In genomic region chr10:122663516-122664130, GRCh38 we compare ENCODE assay signal across 19 cellular contexts. TPM values are rescaled to one million over a fixed set of nuclear protein-coding genes. Genes with fewer than 3 reads are reported as not detected.
DNase-seq lines count a peak whose midpoint lies in the region; TF ChIP-seq lines count a peak whose summit lies in the region.
"Had no signal": no experiment of that assay in that cellular context is flagged by ENCODE, and none has a peak within 500 bp of the region (broad histone marks: within the 10 kb centered on the region; RNA-seq: fewer than 3 reads in every experiment).

No MANE protein-coding gene starts in this region.

- peaks cover 13% of the 10 kb centered on the region for H3K27me3 ChIP-seq in osteoblast (ENCODE audit: insufficient read depth, low read length)
- H3K27me3 ChIP-seq in suprapubic skin = peaks cover 3% of the 10 kb centered on the region
- H3K27me3 ChIP-seq: BLaER1 had no signal

- H3K27ac ChIP-seq in osteoblast (ENCODE audit: low read depth, low read length) = no peak overlapping the region
- no peak overlapping the region for H3K27ac ChIP-seq in suprapubic skin
- H3K27ac ChIP-seq: 22Rv1, BLaER1, C4-2B, GM23248 had no signal

- no peak overlapping the region for H3K4me2 ChIP-seq in osteoblast (ENCODE audit: insufficient read depth, low read length)
- H3K4me2 ChIP-seq: BLaER1 had no signal

- H3K4me3 ChIP-seq in osteoblast (ENCODE audit: insufficient read depth, low read length) (no peak overlapping the region), suprapubic skin (no peak overlapping the region)
- H3K4me3 ChIP-seq: BLaER1, GM23248 had no signal

- no peak for TF ChIP-seq POLR2A in suprapubic skin (IDR thresholded peaks at IDR 0.05)

- no peak overlapping the region for H2AFZ ChIP-seq in osteoblast (ENCODE audit: low read length)
- H2AFZ ChIP-seq: GM23248 had no signal

- no peak for TF ChIP-seq EP300 in suprapubic skin (IDR thresholded peaks at IDR 0.05)

- H3K9me3 ChIP-seq in osteoblast (ENCODE audit: low read depth, low read length) = no peaks in the 10 kb centered on the region
- H3K9me3 ChIP-seq in suprapubic skin = no peaks in the 10 kb centered on the region
- H3K9me3 ChIP-seq: BLaER1, Caco-2 had no signal

- H3K36me3 ChIP-seq in osteoblast (ENCODE audit: insufficient read depth, low read length) (no peaks in the 10 kb centered on the region), suprapubic skin (no peaks in the 10 kb centered on the region)
- H3K36me3 ChIP-seq: BLaER1 had no signal

- no peaks in the 10 kb centered on the region for H4K20me1 ChIP-seq in osteoblast (ENCODE audit: insufficient read depth, low read length)
- H4K20me1 ChIP-seq: BLaER1 had no signal

- peak; percentile 9 for DNase-seq in activated effector memory CD4-positive, alpha-beta T cell treated with anti-CD3 and anti-CD28 coated beads, Interleukin-2, amount 50 U/mL, for 16 hours
- no peak for DNase-seq in activated effector memory CD4-positive, alpha-beta T cell treated with Interleukin-2 at 50 U/mL for 16 hours
- DNase-seq in osteoblast (ENCODE audit: insufficient read length, low spot score, missing footprints) (peak; percentile 44), suprapubic skin (ENCODE audit: low spot score in 2 of 2) (peak; percentile 41 to 57), NCI-H69 (lab: John Stamatoyannopoulos, UW) (no peak), SKM-1 treated with dmso at 0.1 percent for 144 hours (lab: John Stamatoyannopoulos, UW; ENCODE audit: unreplicated experiment) (no peak)
- DNase-seq: Caco-2; CD4-positive, CD25-positive, alpha-beta regulatory T cell; CD8-positive, alpha-beta T cell; DMS153; DND-41; GM23248; H7; HCEC 1CT had no signal

- 89% methylated on average over 4 of the region's 5 CpGs for WGBS in suprapubic skin

- no peak for TF ChIP-seq CTCF in osteoblast (IDR thresholded peaks at IDR 0.05; ENCODE audit: extremely low read depth, low read depth, low read length)
- TF ChIP-seq CTCF in suprapubic skin (IDR thresholded peaks at IDR 0.05) = no peak

- H3K79me2 ChIP-seq in osteoblast (ENCODE audit: insufficient read depth, low read length) = no peaks in the 10 kb centered on the region

- H3K4me1 ChIP-seq in osteoblast (ENCODE audit: insufficient read depth, low read length) (no peaks in the 10 kb centered on the region), suprapubic skin (no peaks in the 10 kb centered on the region)
- H3K4me1 ChIP-seq: BLaER1, Caco-2 had no signal

RNA-seq across cellular contexts. Expression of gene C10orf120, which starts 36.0 kb away (rescaled TPM):
- total RNA-seq in osteoblast (not detected in 2 replicates), suprapubic skin (not detected)
- total RNA-seq: B cell; Caco-2; CD4-positive, CD25-positive, alpha-beta regulatory T cell; CD8-positive, alpha-beta T cell; GM23248; H1; H7 had no signal

Comparison
In these comparisons a context has a peak if more than half of its experiments do, and no peak if none do; other contexts are left out.
1. DNase-seq: peak in activated effector memory CD4-positive, alpha-beta T cell treated with anti-CD3 and anti-CD28 coated beads, Interleukin-2, amount 50 U/mL, for 16 hours (single experiment), osteoblast (single experiment) and suprapubic skin (2 of 2); none in activated effector memory CD4-positive, alpha-beta T cell treated with Interleukin-2 at 50 U/mL for 16 hours (single experiment), NCI-H69 (single experiment) and SKM-1 treated with dmso at 0.1 percent for 144 hours (single experiment).